14 cellular contexts compared by ENCODE assay signal in genomic region chr12:126708492-126708896, GRCh38.
A peak's percentile ranks its signal among the peaks of the same experiment; 100 is the strongest.
DNase-seq lines count a peak whose midpoint lies in the region; ATAC-seq lines count a peak whose summit lies in the region.
"Had no signal": no experiment of that assay in that cellular context is flagged by ENCODE, and none has a peak within 500 bp of the region (broad histone marks: within the 10 kb centered on the region; RNA-seq: fewer than 3 reads in every experiment).

No MANE protein-coding gene starts in this region.

- no peaks in the 10 kb centered on the region for H3K36me3 Mint-ChIP-seq in effector memory CD8-positive, alpha-beta T cell (ENCODE audit: insufficient read depth)
- H3K36me3 Mint-ChIP-seq: memory B cell had no signal

- H3K4me3 Mint-ChIP-seq in effector memory CD8-positive, alpha-beta T cell = no peak overlapping the region
- H3K4me3 Mint-ChIP-seq: memory B cell had no signal

- H3K27me3 Mint-ChIP-seq in effector memory CD8-positive, alpha-beta T cell = no peaks in the 10 kb centered on the region
- H3K27me3 Mint-ChIP-seq: memory B cell had no signal

- peak overlapping the region in 1 of 2 donors; percentile 17 for H3K27ac Mint-ChIP-seq in effector memory CD8-positive, alpha-beta T cell
- H3K27ac Mint-ChIP-seq: memory B cell had no signal

- no peaks in the 10 kb centered on the region for H3K9me3 Mint-ChIP-seq in effector memory CD8-positive, alpha-beta T cell
- H3K9me3 Mint-ChIP-seq: memory B cell had no signal

- peak; percentile 21 for DNase-seq in stimulated activated CD4-positive, alpha-beta T cell treated with anti-CD3 and anti-CD28 coated beads, Interleukin-15, amount 100 ng/mL, for 24 hours
- DNase-seq in stimulated activated CD4-positive, alpha-beta T cell treated with anti-CD3 and anti-CD28 coated beads, Interleukin-4, amount 100 ng/mL, for 4 hours = no peak
- DNase-seq in M059J (ENCODE audit: low read depth) (peak; percentile 55), skeletal muscle cell (ENCODE audit: low read depth) (peak; percentile 60), posterior cingulate gyrus (no peak)
- no peak for DNase-seq in effector memory CD8-positive, alpha-beta T cell
- DNase-seq: activated CD4-positive, CD25-positive, alpha-beta regulatory T cell; GOT3; psoas muscle; stomach; SW 1271 had no signal

- intact Hi-C loops in posterior cingulate gyrus (cut with DNase I) = no loop called here

- H3K4me1 Mint-ChIP-seq in effector memory CD8-positive, alpha-beta T cell (ENCODE audit: low read depth in 2 of 2) = peaks cover 8 to 13% of the 10 kb centered on the region in 2 donors
- H3K4me1 Mint-ChIP-seq: memory B cell had no signal

- peak; percentile 29 for ATAC-seq in effector memory CD8-positive, alpha-beta T cell (replicated peaks)
- no peak for ATAC-seq in GM21723 (IDR thresholded peaks at IDR 0.05; ENCODE audit: unreplicated experiment)
- ATAC-seq in GM21576 (IDR thresholded peaks at IDR 0.05; ENCODE audit: unreplicated experiment) = no peak
- ATAC-seq: psoas muscle had no signal

- no peak overlapping the region for H3K4me3 ChIP-seq in skeletal muscle cell (ENCODE audit: low read depth, low read length)
- H3K4me3 ChIP-seq: psoas muscle, stomach had no signal

Comparison
In these comparisons a context has a peak if more than half of its experiments do, and no peak if none do; other contexts are left out.
1. DNase-seq: peak in stimulated activated CD4-positive, alpha-beta T cell treated with anti-CD3 and anti-CD28 coated beads, Interleukin-15, amount 100 ng/mL, for 24 hours (single experiment), M059J (single experiment) and skeletal muscle cell (single experiment); none in stimulated activated CD4-positive, alpha-beta T cell treated with anti-CD3 and anti-CD28 coated beads, Interleukin-4, amount 100 ng/mL, for 4 hours (0 of 2), effector memory CD8-positive, alpha-beta T cell (0 of 3) and posterior cingulate gyrus (0 of 10).